Comparison of ENCODE assay signal across 1 cellular context in the genomic region with DNA sequence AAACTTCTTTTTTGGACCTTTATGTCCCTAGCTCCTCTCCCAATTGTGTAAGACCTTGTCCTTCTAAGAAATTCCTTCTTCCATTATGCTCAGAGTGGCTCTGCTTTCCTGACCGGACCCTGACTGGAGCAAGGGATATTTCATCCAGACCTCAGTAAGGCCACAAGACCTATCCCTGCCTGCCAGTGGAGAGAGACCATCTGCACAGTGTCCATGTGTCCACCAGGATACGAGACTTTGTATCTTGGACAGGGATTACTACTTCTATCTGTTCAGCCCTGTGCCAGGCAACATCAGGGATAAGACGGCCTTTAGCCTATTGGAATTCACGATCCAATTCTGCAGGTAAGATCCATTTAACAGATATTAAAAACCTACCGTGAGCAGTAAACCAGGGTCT.
TF ChIP-seq lines count a peak whose summit lies in the region.

No MANE protein-coding gene starts in this region.

TF ChIP-seq in GM23338, 12 proteins besides CTCF, POLR2A, EP300 and RAD21 (continued from another document):
- TF ChIP-seq, protein P1, sequence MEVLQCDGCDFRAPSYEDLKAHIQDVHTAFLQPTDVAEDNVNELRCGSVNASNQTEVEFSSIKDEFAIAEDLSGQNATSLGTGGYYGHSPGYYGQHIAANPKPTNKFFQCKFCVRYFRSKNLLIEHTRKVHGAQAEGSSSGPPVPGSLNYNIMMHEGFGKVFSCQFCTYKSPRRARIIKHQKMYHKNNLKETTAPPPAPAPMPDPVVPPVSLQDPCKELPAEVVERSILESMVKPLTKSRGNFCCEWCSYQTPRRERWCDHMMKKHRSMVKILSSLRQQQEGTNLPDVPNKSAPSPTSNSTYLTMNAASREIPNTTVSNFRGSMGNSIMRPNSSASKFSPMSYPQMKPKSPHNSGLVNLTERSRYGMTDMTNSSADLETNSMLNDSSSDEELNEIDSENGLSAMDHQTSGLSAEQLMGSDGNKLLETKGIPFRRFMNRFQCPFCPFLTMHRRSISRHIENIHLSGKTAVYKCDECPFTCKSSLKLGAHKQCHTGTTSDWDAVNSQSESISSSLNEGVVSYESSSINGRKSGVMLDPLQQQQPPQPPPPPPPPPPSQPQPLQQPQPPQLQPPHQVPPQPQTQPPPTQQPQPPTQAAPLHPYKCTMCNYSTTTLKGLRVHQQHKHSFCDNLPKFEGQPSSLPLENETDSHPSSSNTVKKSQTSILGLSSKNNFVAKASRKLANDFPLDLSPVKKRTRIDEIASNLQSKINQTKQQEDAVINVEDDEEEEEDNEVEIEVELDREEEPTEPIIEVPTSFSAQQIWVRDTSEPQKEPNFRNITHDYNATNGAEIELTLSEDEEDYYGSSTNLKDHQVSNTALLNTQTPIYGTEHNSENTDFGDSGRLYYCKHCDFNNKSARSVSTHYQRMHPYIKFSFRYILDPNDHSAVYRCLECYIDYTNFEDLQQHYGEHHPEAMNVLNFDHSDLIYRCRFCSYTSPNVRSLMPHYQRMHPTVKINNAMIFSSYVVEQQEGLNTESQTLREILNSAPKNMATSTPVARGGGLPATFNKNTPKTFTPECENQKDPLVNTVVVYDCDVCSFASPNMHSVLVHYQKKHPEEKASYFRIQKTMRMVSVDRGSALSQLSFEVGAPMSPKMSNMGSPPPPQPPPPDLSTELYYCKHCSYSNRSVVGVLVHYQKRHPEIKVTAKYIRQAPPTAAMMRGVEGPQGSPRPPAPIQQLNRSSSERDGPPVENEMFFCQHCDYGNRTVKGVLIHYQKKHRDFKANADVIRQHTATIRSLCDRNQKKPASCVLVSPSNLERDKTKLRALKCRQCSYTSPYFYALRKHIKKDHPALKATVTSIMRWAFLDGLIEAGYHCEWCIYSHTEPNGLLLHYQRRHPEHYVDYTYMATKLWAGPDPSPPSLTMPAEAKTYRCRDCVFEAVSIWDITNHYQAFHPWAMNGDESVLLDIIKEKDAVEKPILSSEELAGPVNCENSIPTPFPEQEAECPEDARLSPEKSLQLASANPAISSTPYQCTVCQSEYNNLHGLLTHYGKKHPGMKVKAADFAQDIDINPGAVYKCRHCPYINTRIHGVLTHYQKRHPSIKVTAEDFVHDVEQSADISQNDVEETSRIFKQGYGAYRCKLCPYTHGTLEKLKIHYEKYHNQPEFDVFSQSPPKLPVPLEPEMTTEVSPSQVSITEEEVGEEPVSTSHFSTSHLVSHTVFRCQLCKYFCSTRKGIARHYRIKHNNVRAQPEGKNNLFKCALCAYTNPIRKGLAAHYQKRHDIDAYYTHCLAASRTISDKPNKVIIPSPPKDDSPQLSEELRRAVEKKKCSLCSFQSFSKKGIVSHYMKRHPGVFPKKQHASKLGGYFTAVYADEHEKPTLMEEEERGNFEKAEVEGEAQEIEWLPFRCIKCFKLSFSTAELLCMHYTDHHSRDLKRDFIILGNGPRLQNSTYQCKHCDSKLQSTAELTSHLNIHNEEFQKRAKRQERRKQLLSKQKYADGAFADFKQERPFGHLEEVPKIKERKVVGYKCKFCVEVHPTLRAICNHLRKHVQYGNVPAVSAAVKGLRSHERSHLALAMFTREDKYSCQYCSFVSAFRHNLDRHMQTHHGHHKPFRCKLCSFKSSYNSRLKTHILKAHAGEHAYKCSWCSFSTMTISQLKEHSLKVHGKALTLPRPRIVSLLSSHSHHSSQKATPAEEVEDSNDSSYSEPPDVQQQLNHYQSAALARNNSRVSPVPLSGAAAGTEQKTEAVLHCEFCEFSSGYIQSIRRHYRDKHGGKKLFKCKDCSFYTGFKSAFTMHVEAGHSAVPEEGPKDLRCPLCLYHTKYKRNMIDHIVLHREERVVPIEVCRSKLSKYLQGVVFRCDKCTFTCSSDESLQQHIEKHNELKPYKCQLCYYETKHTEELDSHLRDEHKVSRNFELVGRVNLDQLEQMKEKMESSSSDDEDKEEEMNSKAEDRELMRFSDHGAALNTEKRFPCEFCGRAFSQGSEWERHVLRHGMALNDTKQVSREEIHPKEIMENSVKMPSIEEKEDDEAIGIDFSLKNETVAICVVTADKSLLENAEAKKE (CRISPR knock-in tag; IDR thresholded peaks at IDR 0.05), result no peak
- TF ChIP-seq JUNB (IDR thresholded peaks at IDR 0.05; ENCODE audit: unreplicated experiment), result no peak
- no peak for TF ChIP-seq ZNF331 (CRISPR knock-in tag; IDR thresholded peaks at IDR 0.05; ENCODE audit: low read depth)
- TF ChIP-seq STAT1 (IDR thresholded peaks at IDR 0.05; ENCODE audit: unreplicated experiment), result no peak
- TF ChIP-seq REST (IDR thresholded peaks at IDR 0.05; ENCODE audit: unreplicated experiment), result no peak
- no peak for TF ChIP-seq ETS1 (IDR thresholded peaks at IDR 0.05)
- TF ChIP-seq NANOG (IDR thresholded peaks at IDR 0.05; ENCODE audit: borderline replicate concordance), result no peak
TF ChIP-seq in GM23338: peak in this region for 0.
